ENCODE assay signal across 8 cellular contexts in genomic region chr9:4665357-4665756, GRCh38. TPM values are rescaled to one million over a fixed set of nuclear protein-coding genes. Genes with fewer than 3 reads are reported as not detected.
DNase-seq lines count a peak whose midpoint lies in the region; ATAC-seq, FAIRE-seq and TF ChIP-seq lines count a peak whose summit lies in the region.

No MANE protein-coding gene starts in this region.

- no peak for ATAC-seq in T-helper 17 cell
- no peak for ATAC-seq in HG03571 (IDR thresholded peaks at IDR 0.05; ENCODE audit: unreplicated experiment)

- H3K4me3 Mint-ChIP-seq in T-helper 17 cell = peak overlapping the region; percentile 88

- H3K36me3 ChIP-seq in small intestine (ENCODE audit: control insufficient read depth in 2 of 2, insufficient read depth in 2 of 2, low read length in 2 of 2) = no peaks in the 10 kb centered on the region

- TF ChIP-seq CTCF in fibroblast of villous mesenchyme (IDR thresholded peaks at IDR 0.05; ENCODE audit: insufficient read depth, low read depth, low read length) = no peak

- H3K27ac ChIP-seq in small intestine (ENCODE audit: low read depth in 1 of 2, low read length in 1 of 2) = peak overlapping the region; percentile 56 to 85

- peak overlapping the region; percentile 98 for H3K27ac Mint-ChIP-seq in T-helper 17 cell

- peaks cover 3 to 15% of the 10 kb centered on the region in 2 donors for H3K4me1 ChIP-seq in small intestine (ENCODE audit: control insufficient read depth in 2 of 2, insufficient read depth in 1 of 2, low read depth in 1 of 2, low read length in 1 of 2)

- no peak overlapping the region for H3K4me3 ChIP-seq in fibroblast of villous mesenchyme (ENCODE audit: low read depth, low read length)
- peak overlapping the region in 1 of 2 donors; percentile 40 for H3K4me3 ChIP-seq in small intestine (ENCODE audit: low read depth in 1 of 2, low read length in 2 of 2)

- DNase-seq in NCI-H510A treated with DMSO at 0.1 percent for 48 hours (lab: John Stamatoyannopoulos, UW) (peak; percentile 26), NCI-H510A (lab: John Stamatoyannopoulos, UW) (no peak), T-helper 17 cell (no peak), fibroblast of villous mesenchyme (ENCODE audit: low read depth) (peak; percentile 36), small intestine (peak; percentile 57), SIG-M5 treated with dmso at 0.1 percent for 504 hours (lab: John Stamatoyannopoulos, UW; ENCODE audit: unreplicated experiment) (no peak)
- DNase-seq in activated CD8-positive, alpha-beta memory T cell treated with anti-CD3 and anti-CD28 coated beads, Interleukin-2, amount 50 U/mL, for 4 hours = no peak

- 19 to 55% (median 47%) methylated on average over 2 of the region's 2 CpGs for WGBS in small intestine, 3 donors

- H3K9me3 ChIP-seq in T-helper 17 cell (ENCODE audit: control insufficient read depth, low read length, poor library complexity, severe bottlenecking) (no peaks in the 10 kb centered on the region), small intestine (ENCODE audit: control insufficient read depth, low read depth) (no peaks in the 10 kb centered on the region)

- no peaks in the 10 kb centered on the region for H3K27me3 Mint-ChIP-seq in T-helper 17 cell

- peaks cover 55% of the 10 kb centered on the region for H3K4me1 Mint-ChIP-seq in T-helper 17 cell

- FAIRE-seq in small intestine (lab: Jason Lieb, UNC) = no peak

- no peaks in the 10 kb centered on the region for H3K36me3 Mint-ChIP-seq in T-helper 17 cell (ENCODE audit: low read depth)

- no peaks in the 10 kb centered on the region for H3K27me3 ChIP-seq in small intestine (ENCODE audit: control insufficient read depth in 2 of 2, insufficient read depth in 2 of 2, low read length in 2 of 2)

RNA-seq across cellular contexts. Expression of gene SPATA6L, which starts 0.9 kb away (rescaled TPM):
- total RNA-seq in T-helper 17 cell (1 to 10 TPM; 5.7 to 9.2 TPM), fibroblast of villous mesenchyme (0.43 and 0.64 TPM in 2 replicates)
- 1 to 10 TPM in 2 of 3 donors, under 1 TPM in 1; 0.54 to 6.9 (median 3.4) TPM for polyA plus RNA-seq in small intestine

RNA-seq across cellular contexts. Expression of gene PLPP6, which starts 3.3 kb away (rescaled TPM):
- total RNA-seq in T-helper 17 cell = 1 to 10 TPM; 5.9 to 7.7 TPM
- total RNA-seq in fibroblast of villous mesenchyme = 6.4 and 8.2 TPM in 2 replicates
- 1 to 10 TPM; 5.1 to 7.8 (median 7.3) TPM for polyA plus RNA-seq in small intestine

RNA-seq across cellular contexts. Expression of gene CDC37L1, which starts 14.0 kb away (rescaled TPM):
- total RNA-seq in T-helper 17 cell (10 to 100 TPM; 18.2 to 20.1 TPM), fibroblast of villous mesenchyme (19.3 and 25.9 TPM in 2 replicates)
- 1 to 10 TPM; 5.6 to 8.9 (median 7.8) TPM for polyA plus RNA-seq in small intestine

Comparison
In these comparisons a context has a peak if more than half of its experiments do, and no peak if none do; other contexts are left out.
1. DNase-seq: peak in NCI-H510A treated with DMSO at 0.1 percent for 48 hours (single experiment), fibroblast of villous mesenchyme (single experiment) and small intestine (single experiment); none in NCI-H510A (single experiment), T-helper 17 cell (0 of 3), activated CD8-positive, alpha-beta memory T cell treated with anti-CD3 and anti-CD28 coated beads, Interleukin-2, amount 50 U/mL, for 4 hours (single experiment) and SIG-M5 treated with dmso at 0.1 percent for 504 hours (single experiment).